29 cellular contexts compared by ENCODE assay signal in genomic region chr1:60842294-60842693, GRCh38.
"Had no signal": no experiment of that assay in that cellular context is flagged by ENCODE, and none has a peak within 500 bp of the region (broad histone marks: within the 10 kb centered on the region; RNA-seq: fewer than 3 reads in every experiment).

No MANE protein-coding gene starts in this region.

- H3K9me3 ChIP-seq: ascending aorta had no signal

- ATAC-seq: activated CD4-positive, alpha-beta T cell treated with anti-CD3 and anti-CD28 coated beads for 36 hours; activated CD8-positive, alpha-beta memory T cell treated with anti-CD3 and anti-CD28 coated beads, Interleukin-2, amount 10 ng/mL, durations not matched to agents 7 days and 5 days; activated CD8-positive, alpha-beta T cell treated with anti-CD3 and anti-CD28 coated beads, Interleukin-2, amount 10 ng/mL, durations not matched to agents 7 days and 5 days; activated naive CD8-positive, alpha-beta T cell treated with anti-CD3 and anti-CD28 coated beads, Interleukin-2, amount 50 U/mL, for 24 hours had no signal

- H3K36me3 ChIP-seq: ascending aorta, cardiac muscle cell had no signal

- H3K27me3 ChIP-seq: ascending aorta, cardiac muscle cell had no signal

- H3K4me3 ChIP-seq: ascending aorta, cardiac muscle cell had no signal

- H3K27ac ChIP-seq: ascending aorta, cardiac muscle cell, VCaP had no signal

- H3K4me1 ChIP-seq: ascending aorta had no signal

- DNase-seq: activated B cell treated with CpG ODN at 0.5 μM for 24 hours; activated CD4-positive, alpha-beta memory T cell treated with anti-CD3 and anti-CD28 coated beads, Interleukin-2, amount 10 ng/mL, durations not matched to agents 7 days and 5 days; activated CD4-positive, alpha-beta T cell treated with anti-CD3 and anti-CD28 coated beads for 1 hour; activated CD4-positive, alpha-beta T cell treated with anti-CD3 and anti-CD28 coated beads for 36 hours; activated CD4-positive, alpha-beta T cell treated with anti-CD3 and anti-CD28 coated beads for 48 hours; activated CD4-positive, alpha-beta T cell treated with anti-CD3 and anti-CD28 coated beads, Interleukin-2, amount 10 ng/mL, durations not matched to agents 7 days and 5 days; activated CD4-positive, alpha-beta T cell treated with anti-CD3 and anti-CD28 coated beads, Interleukin-2, amount 50 U/mL, for 48 hours; activated CD8-positive, alpha-beta memory T cell treated with anti-CD3 and anti-CD28 coated beads for 24 hours; activated CD8-positive, alpha-beta memory T cell treated with anti-CD3 and anti-CD28 coated beads, Interleukin-2, amount 10 ng/mL, durations not matched to agents 7 days and 5 days; activated CD8-positive, alpha-beta memory T cell treated with anti-CD3 and anti-CD28 coated beads, Interleukin-2, amount 50 U/mL, for 48 hours; activated CD8-positive, alpha-beta T cell treated with anti-CD3 and anti-CD28 coated beads, Interleukin-2, amount 10 ng/mL, durations not matched to agents 7 days and 5 days; activated effector memory CD4-positive, alpha-beta T cell treated with Interleukin-2 at 50 U/mL for 16 hours; activated gamma-delta T cell; activated naive CD4-positive, alpha-beta T cell treated with anti-CD3 and anti-CD28 coated beads, Interleukin-2, amount 10 ng/mL, durations not matched to agents 7 days and 5 days; activated naive CD4-positive, alpha-beta T cell treated with Interleukin-2 at 50 U/mL for 16 hours; activated naive CD8-positive, alpha-beta T cell treated with anti-CD3 and anti-CD28 coated beads, Interleukin-2, amount 10 ng/mL, durations not matched to agents 7 days and 5 days; activated naive CD8-positive, alpha-beta T cell treated with anti-CD3 and anti-CD28 coated beads, Interleukin-2, amount 50 U/mL, for 24 hours; activated T-cell treated with anti-CD3 and anti-CD28 coated beads, Interleukin-2, amount 50 U/mL, for 24 hours; activated T-cell treated with anti-CD3 and anti-CD28 coated beads, Interleukin-2, amount 50 U/mL, for 48 hours; amygdala; anterior cingulate cortex; caudate nucleus; SW 1271; T-helper 1 cell; T-helper 2 cell; T-helper 9 cell had no signal
